Comparison of ENCODE assay signal across 1 cellular context in the genomic region with DNA sequence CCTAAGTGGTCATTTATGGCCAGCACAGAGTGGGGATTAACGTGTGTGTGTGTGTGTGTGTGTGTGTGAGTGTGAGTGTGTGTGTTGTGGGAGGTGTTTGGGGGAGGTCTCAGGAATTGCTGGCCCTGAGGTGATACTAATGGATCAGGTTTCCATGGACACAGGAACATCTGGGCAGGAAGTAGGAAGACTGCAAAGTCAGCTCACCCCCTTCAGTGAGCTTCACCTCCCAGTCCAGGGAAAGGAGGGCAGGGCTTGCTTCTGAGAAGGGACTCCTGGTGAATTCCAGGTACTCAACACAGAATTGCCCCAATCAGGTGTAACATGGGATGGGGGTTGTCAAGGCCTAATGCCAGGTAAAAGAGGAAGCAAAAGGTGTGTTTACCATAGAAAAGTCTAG.
TF ChIP-seq lines count a peak whose summit lies in the region.

No MANE protein-coding gene starts in this region.

TF ChIP-seq in H1, 55 proteins besides CTCF, POLR2A, EP300 and RAD21:
- TF ChIP-seq KDM5A (IDR thresholded peaks at IDR 0.05; ENCODE audit: low read length) (no peak), RFX5 (IDR thresholded peaks at IDR 0.05; ENCODE audit: borderline replicate concordance, low read depth, low read length) (no peak), E2F6 (IDR thresholded peaks at IDR 0.05) (0 out of 2 replicates have a peak, but pooled peaks have one; percentile 13), TCF12 (IDR thresholded peaks at IDR 0.05; ENCODE audit: low read depth, low read length) (no peak)
